ENCODE assay signal across 11 cellular contexts in genomic region chr7:22578048-22578770, GRCh38.
DNase-seq lines count a peak whose midpoint lies in the region; ATAC-seq and TF ChIP-seq lines count a peak whose summit lies in the region.
"Had no signal": no experiment of that assay in that cellular context is flagged by ENCODE, and none has a peak within 500 bp of the region (broad histone marks: within the 10 kb centered on the region; RNA-seq: fewer than 3 reads in every experiment).

No MANE protein-coding gene starts in this region.

- peaks cover 7 to 23% of the 10 kb centered on the region in 2 donors for H3K36me3 Mint-ChIP-seq in naive B cell

- H3K27me3 Mint-ChIP-seq in naive B cell = no peaks in the 10 kb centered on the region

- ATAC-seq in naive B cell (ENCODE audit: low read depth in 2 of 2) = peak; percentile 96
- no peak for ATAC-seq in HG03457 (IDR thresholded peaks at IDR 0.05; ENCODE audit: unreplicated experiment)
- ATAC-seq: activated CD8-positive, alpha-beta T cell treated with anti-CD3 and anti-CD28 coated beads, Interleukin-2, amount 10 ng/mL, durations not matched to agents 7 days and 5 days; effector memory CD8-positive, alpha-beta T cell had no signal

- DNase-seq in ACHN = peak; percentile 98
- DNase-seq in NCI-H226 = peak; percentile 95
- peak; percentile 81 for DNase-seq in epithelial cell of esophagus (ENCODE audit: low read depth)
- DNase-seq in naive B cell = peak; percentile 50
- DNase-seq in NCI-H1092 treated with DMSO at 0.1 percent for 48 hours (lab: John Stamatoyannopoulos, UW) = no peak
- DNase-seq in HuH-7 (ENCODE audit: low spot score) = no peak
- no peak for DNase-seq in NCI-H69 (lab: John Stamatoyannopoulos, UW)
- DNase-seq: activated CD8-positive, alpha-beta T cell treated with anti-CD3 and anti-CD28 coated beads, Interleukin-2, amount 10 ng/mL, durations not matched to agents 7 days and 5 days; effector memory CD8-positive, alpha-beta T cell had no signal

- TF ChIP-seq CTCF in epithelial cell of esophagus (IDR thresholded peaks at IDR 0.05; ENCODE audit: insufficient read depth, low read depth, low read length, missing control alignments) = no peak

- H3K9me3 Mint-ChIP-seq in naive B cell = peaks cover 0 to 2% (median 0%) of the 10 kb centered on the region in 7 donors
- H3K9me3 Mint-ChIP-seq: effector memory CD8-positive, alpha-beta T cell had no signal

- no peak overlapping the region for H3K4me3 ChIP-seq in epithelial cell of esophagus (ENCODE audit: low read length)

- in situ Hi-C loops in ACHN (cut with HindIII; ENCODE audit: low pct_ligation_motif_present, low pct_unique_long_range_greater_than_20kb, low sequenced_read_pairs) = no loop called here

- peaks cover 28 to 52% (median 33%) of the 10 kb centered on the region in 3 donors for H3K4me1 Mint-ChIP-seq in naive B cell
- H3K4me1 Mint-ChIP-seq: neural crest cell had no signal

- H3K4me3 Mint-ChIP-seq in naive B cell = peak overlapping the region in 7 of 8 donors; percentile 30 to 83 (median 50)
- H3K4me3 Mint-ChIP-seq: activated CD8-positive, alpha-beta T cell treated with anti-CD3 and anti-CD28 coated beads, Interleukin-2, amount 10 ng/mL, durations not matched to agents 7 days and 5 days; effector memory CD8-positive, alpha-beta T cell; neural crest cell had no signal

- peak overlapping the region; percentile 55 to 92 (median 77) for H3K27ac Mint-ChIP-seq in naive B cell
- H3K27ac Mint-ChIP-seq: activated CD8-positive, alpha-beta T cell treated with anti-CD3 and anti-CD28 coated beads, Interleukin-2, amount 10 ng/mL, durations not matched to agents 7 days and 5 days; effector memory CD8-positive, alpha-beta T cell had no signal

Comparison
In these comparisons a context has a peak if more than half of its experiments do, and no peak if none do; other contexts are left out.
1. DNase-seq: peak in ACHN (single experiment), NCI-H226 (single experiment), epithelial cell of esophagus (single experiment) and naive B cell (single experiment); none in NCI-H1092 treated with DMSO at 0.1 percent for 48 hours (single experiment), HuH-7 (single experiment) and NCI-H69 (single experiment).